ENCODE assay signal across 14 cellular contexts in genomic region chr1:37846634-37847339, GRCh38. TPM values are rescaled to one million over a fixed set of nuclear protein-coding genes. Genes with fewer than 3 reads are reported as not detected.
A peak's percentile ranks its signal among the peaks of the same experiment; 100 is the strongest.
DNase-seq lines count a peak whose midpoint lies in the region; ATAC-seq, FAIRE-seq and TF ChIP-seq lines count a peak whose summit lies in the region.
"Had no signal": no experiment of that assay in that cellular context is flagged by ENCODE, and none has a peak within 500 bp of the region (broad histone marks: within the 10 kb centered on the region; RNA-seq: fewer than 3 reads in every experiment).

No MANE protein-coding gene starts in this region.

- H3K27me3 Mint-ChIP-seq in activated CD4-positive, alpha-beta memory T cell treated with anti-CD3 and anti-CD28 coated beads for 36 hours, result no peaks in the 10 kb centered on the region

- no peak overlapping the region for H3K4me3 ChIP-seq in mucosa of descending colon
- H3K4me3 ChIP-seq: cardiac muscle cell, esophagus squamous epithelium had no signal

- no peaks in the 10 kb centered on the region for H3K9me3 ChIP-seq in mucosa of descending colon
- H3K9me3 ChIP-seq: esophagus squamous epithelium had no signal

- ATAC-seq in mucosa of descending colon, result peak; percentile 96
- no peak for ATAC-seq in HG02840 (IDR thresholded peaks at IDR 0.05; ENCODE audit: low FRiP score, unreplicated experiment)
- ATAC-seq in left cardiac atrium, result no peak
- ATAC-seq: HCT116, PC-3 had no signal

- CTCF ChIA-PET in activated CD4-positive, alpha-beta memory T cell treated with anti-CD3 and anti-CD28 coated beads for 36 hours (lab: Charles Lee), result interaction anchor here (1.0 kb wide), 1 partner anchor 13 kb away, joined by 4 read pairs; the partner anchor contains the start of gene MTF1

- FAIRE-seq in GM12892 (lab: Jason Lieb, UNC), result peak; percentile 42

- TF ChIP-seq CTCF in mucosa of descending colon (IDR thresholded peaks at IDR 0.05), result no peak

- DNase-seq in CD1c-positive myeloid dendritic cell (ENCODE audit: extremely low spot score), result peak; percentile 23
- DNase-seq in GM12892 (ENCODE audit: insufficient read length), result no peak
- no peak for DNase-seq in activated CD4-positive, alpha-beta memory T cell treated with anti-CD3 and anti-CD28 coated beads for 36 hours
- peak in 1 of 3 donors; percentile 42 for DNase-seq in mucosa of descending colon
- DNase-seq in superior temporal gyrus (ENCODE audit: extremely low spot score), result no peak
- DNase-seq in NCI-H146 treated with DMSO at 0.1 percent for 48 hours (lab: John Stamatoyannopoulos, UW; ENCODE audit: unreplicated experiment), result no peak
- DNase-seq in left cardiac atrium, result no peak
- DNase-seq: activated CD8-positive, alpha-beta memory T cell treated with anti-CD3 and anti-CD28 coated beads, Interleukin-2, amount 50 U/mL, for 48 hours; COR-L47; esophagus squamous epithelium; PC-3 had no signal

- TF ChIP-seq POLR2A in GM12892 (IDR thresholded peaks at IDR 0.05; ENCODE audit: low read depth, low read length), result no peak

- H3K4me1 ChIP-seq in mucosa of descending colon (ENCODE audit: low read depth), result peaks cover 11% of the 10 kb centered on the region

- H3K36me3 ChIP-seq in mucosa of descending colon (ENCODE audit: low read depth), result no peaks in the 10 kb centered on the region
- H3K36me3 ChIP-seq: cardiac muscle cell had no signal

- POLR2A ChIA-PET in activated CD4-positive, alpha-beta memory T cell treated with anti-CD3 and anti-CD28 coated beads for 36 hours (lab: Charles Lee), result no interaction called here

- intact Hi-C loops in activated CD4-positive, alpha-beta memory T cell treated with anti-CD3 and anti-CD28 coated beads for 36 hours (cut with micrococcal nuclease), result no loop called here
- intact Hi-C loops in mucosa of descending colon (cut with DNase I, micrococcal nuclease) (no loop called here), left cardiac atrium (cut with DNase I) (no loop called here)

- peak overlapping the region; percentile 39 for H3K27ac Mint-ChIP-seq in activated CD4-positive, alpha-beta memory T cell treated with anti-CD3 and anti-CD28 coated beads for 36 hours

- H3K9me3 Mint-ChIP-seq in activated CD4-positive, alpha-beta memory T cell treated with anti-CD3 and anti-CD28 coated beads for 36 hours, result no peaks in the 10 kb centered on the region

- H3K4me3 Mint-ChIP-seq in activated CD4-positive, alpha-beta memory T cell treated with anti-CD3 and anti-CD28 coated beads for 36 hours, result peak overlapping the region; percentile 28

- H3K4me1 Mint-ChIP-seq in activated CD4-positive, alpha-beta memory T cell treated with anti-CD3 and anti-CD28 coated beads for 36 hours (ENCODE audit: low read depth), result peaks cover 33% of the 10 kb centered on the region

- H3K36me3 Mint-ChIP-seq in activated CD4-positive, alpha-beta memory T cell treated with anti-CD3 and anti-CD28 coated beads for 36 hours, result peaks cover 5% of the 10 kb centered on the region

RNA-seq across cellular contexts. Expression of gene MTF1, which starts 12.6 kb away (rescaled TPM):
- 6.1 TPM for polyA plus RNA-seq in GM12892 (2012; ENCODE audit: missing spikeins)
- total RNA-seq in activated CD4-positive, alpha-beta memory T cell treated with anti-CD3 and anti-CD28 coated beads for 36 hours, result 10 to 100 TPM; 21.1 to 22.8 TPM
- total RNA-seq in mucosa of descending colon (10 to 100 TPM; 30.6 to 42.8 (median 35.2) TPM), left cardiac atrium (10 to 100 TPM; 14.9 to 15.5 TPM)

RNA-seq across cellular contexts. Expression of gene YRDC, which starts 38.8 kb away (rescaled TPM):
- polyA plus RNA-seq in GM12892 (2012; ENCODE audit: missing spikeins), result 31.7 TPM
- total RNA-seq in activated CD4-positive, alpha-beta memory T cell treated with anti-CD3 and anti-CD28 coated beads for 36 hours, result 10 to 100 TPM; 34.1 to 36.1 TPM
- total RNA-seq in mucosa of descending colon (10 to 100 TPM; 13.3 to 13.9 (median 13.4) TPM), left cardiac atrium (1 to 10 TPM; 5.6 to 9.7 TPM)

RNA-seq across cellular contexts. Expression of gene C1orf122, which starts 39.2 kb away (rescaled TPM):
- 11.1 TPM for polyA plus RNA-seq in GM12892 (2012; ENCODE audit: missing spikeins)
- total RNA-seq in activated CD4-positive, alpha-beta memory T cell treated with anti-CD3 and anti-CD28 coated beads for 36 hours, result 10 to 100 TPM; 18.1 to 19.7 TPM
- 10 to 100 TPM; 29.2 to 39.0 (median 34.2) TPM for total RNA-seq in mucosa of descending colon
- total RNA-seq in left cardiac atrium, result 10 to 100 TPM; 50.0 to 58.8 TPM

RNA-seq across cellular contexts. Expression of gene MANEAL, which starts 53.1 kb away (rescaled TPM):
- 12.0 TPM for polyA plus RNA-seq in GM12892 (2012; ENCODE audit: missing spikeins)
- total RNA-seq in activated CD4-positive, alpha-beta memory T cell treated with anti-CD3 and anti-CD28 coated beads for 36 hours, result 1 to 10 TPM; 1.5 TPM
- total RNA-seq in mucosa of descending colon (1 to 10 TPM; 5.4 to 7.6 (median 6.5) TPM), left cardiac atrium (1 to 10 TPM; 1.2 to 1.6 TPM)
